In genomic region chr11:64027619-64028397, GRCh38 we compare ENCODE assay signal across 13 cellular contexts. TPM values are rescaled to one million over a fixed set of nuclear protein-coding genes. Genes with fewer than 3 reads are reported as not detected.
DNase-seq lines count a peak whose midpoint lies in the region; ATAC-seq and TF ChIP-seq lines count a peak whose summit lies in the region.
"Had no signal": no experiment of that assay in that cellular context is flagged by ENCODE, and none has a peak within 500 bp of the region (broad histone marks: within the 10 kb centered on the region; RNA-seq: fewer than 3 reads in every experiment).

No MANE protein-coding gene starts in this region.

- H3K4me1 ChIP-seq in neutrophil (ENCODE audit: control insufficient read depth in 1 of 2, insufficient read depth in 1 of 2, low read depth in 1 of 2, low read length in 1 of 2) (peaks cover 10 to 15% of the 10 kb centered on the region in 2 experiments), SK-N-SH (ENCODE audit: control insufficient read depth in 1 of 2, insufficient read depth in 2 of 2, low read depth in 1 of 2, low read length in 1 of 2) (peaks cover 0 to 20% of the 10 kb centered on the region in 2 experiments; a peak in 1 of 4 replicates)

- H3K27me3 ChIP-seq in neutrophil (peaks cover 12% of the 10 kb centered on the region), SK-N-SH (ENCODE audit: insufficient read depth) (no peaks in the 10 kb centered on the region)
- H3K27me3 ChIP-seq: brain microvascular endothelial cell, thyroid gland had no signal

- no peaks in the 10 kb centered on the region for H3K36me3 ChIP-seq in neutrophil
- no peaks in the 10 kb centered on the region for H3K36me3 ChIP-seq in SK-N-SH (replicated peaks in 1 of 2; ENCODE audit: control insufficient read depth in 1 of 2, insufficient read depth in 2 of 2, low read length in 1 of 2)
- H3K36me3 ChIP-seq: brain microvascular endothelial cell, thyroid gland had no signal

- ATAC-seq in GM21723 (IDR thresholded peaks at IDR 0.05; ENCODE audit: unreplicated experiment): no peak
- ATAC-seq: Right ventricle myocardium inferior had no signal

- no peaks in the 10 kb centered on the region for H3K79me2 ChIP-seq in SK-N-SH (ENCODE audit: insufficient read depth)

- no peak overlapping the region for H3K4me2 ChIP-seq in SK-N-SH

- H3K4me3 ChIP-seq in NB4 (ENCODE audit: low read depth, low read length) (no peak overlapping the region), coronary artery (peak overlapping the region; percentile 43), neutrophil (ENCODE audit: low read depth in 1 of 2, low read length in 1 of 2) (no peak overlapping the region), SK-N-SH (ENCODE audit: low read depth in 2 of 2, low read length in 1 of 2) (no peak overlapping the region; a peak in 1 of 4 replicates)
- H3K4me3 ChIP-seq: thyroid gland had no signal

- no peaks in the 10 kb centered on the region for H3F3A ChIP-seq in SK-N-SH (replicated peaks; ENCODE audit: insufficient read depth)

- no peak for TF ChIP-seq CTCF in NB4 (IDR thresholded peaks at IDR 0.05; ENCODE audit: low read depth, low read length)
- no peak for TF ChIP-seq CTCF in coronary artery (IDR thresholded peaks at IDR 0.05)
- no peak for TF ChIP-seq CTCF in neutrophil (IDR thresholded peaks at IDR 0.05)
- no peak for TF ChIP-seq CTCF in SK-N-SH (IDR thresholded peaks at IDR 0.05)

- no peaks in the 10 kb centered on the region for H4K20me1 ChIP-seq in SK-N-SH (ENCODE audit: insufficient read depth)

- H3K9ac ChIP-seq in SK-N-SH: no peak overlapping the region

- H3K27ac ChIP-seq in coronary artery (no peak overlapping the region), neutrophil (peak overlapping the region; percentile 5), SK-N-SH (ENCODE audit: low read depth in 2 of 2, low read length in 1 of 2) (no peak overlapping the region)
- H3K27ac ChIP-seq: brain microvascular endothelial cell, C4-2B, thyroid gland had no signal

- in situ Hi-C loops in ACHN (cut with HindIII; ENCODE audit: low pct_ligation_motif_present, low pct_unique_long_range_greater_than_20kb, low sequenced_read_pairs): no loop called here

- no peaks in the 10 kb centered on the region for H3K9me2 ChIP-seq in SK-N-SH

- 82% methylated on average over 11 of the region's 20 CpGs for WGBS in SK-N-SH (ENCODE audit: low lambda C conversion rate)

- no peak for TF ChIP-seq POLR2A in NB4 (IDR thresholded peaks at IDR 0.05; ENCODE audit: extremely low read depth, insufficient read length)

- H3K9me3 ChIP-seq in neutrophil (no peaks in the 10 kb centered on the region), SK-N-SH (no peaks in the 10 kb centered on the region)
- H3K9me3 ChIP-seq: thyroid gland had no signal

- TF ChIP-seq EP300 in SK-N-SH (IDR thresholded peaks at IDR 0.05; ENCODE audit: borderline replicate concordance in 1 of 2, low read depth in 1 of 2, low read length in 1 of 2): no peak

- TF ChIP-seq RAD21 in SK-N-SH (IDR thresholded peaks at IDR 0.05; ENCODE audit: low read length): no peak

- peak; percentile 84 for DNase-seq in GF-D8 (lab: John Stamatoyannopoulos, UW)
- DNase-seq in NB4 (ENCODE audit: low read depth): peak; percentile 87
- DNase-seq in coronary artery (ENCODE audit: low spot score): no peak
- no peak for DNase-seq in SK-N-SH
- no peak for DNase-seq in ACHN
- DNase-seq: activated B cell treated with CpG ODN at 0.5 μM for 24 hours; brain microvascular endothelial cell; effector CD8-positive, alpha-beta T cell had no signal

- H2AFZ ChIP-seq in SK-N-SH (ENCODE audit: low read depth): no peak overlapping the region

- CTCF ChIA-PET in SK-N-SH (lab: Yijun Ruan, JAX): interaction anchor here (0.7 to 2.8 kb wide), 3 partner anchors 13 to 124 kb away, joined by 3 to 6 read pairs (median 4); no protein-coding TSS in a partner anchor

- POLR2A ChIA-PET in SK-N-SH (lab: Yijun Ruan, JAX): interaction anchor here (0.5 kb wide), 1 partner anchor 10 kb away, joined by 3 read pairs; no protein-coding TSS in a partner anchor

TF ChIP-seq in SK-N-SH, 30 proteins besides CTCF, POLR2A, EP300 and RAD21:
- TF ChIP-seq RCOR1 (IDR thresholded peaks at IDR 0.05; ENCODE audit: low read length) (no peak), RXRA (IDR thresholded peaks at IDR 0.05; ENCODE audit: borderline replicate concordance, low read depth) (no peak), FOSL2 (IDR thresholded peaks at IDR 0.05; ENCODE audit: borderline replicate concordance, low read depth) (no peak), EZH2phosphoT487 (IDR thresholded peaks at IDR 0.05; ENCODE audit: borderline replicate concordance, low read depth) (no peak), JUND (IDR thresholded peaks at IDR 0.05) (no peak), YY1 (IDR thresholded peaks at IDR 0.05; ENCODE audit: low read depth) (no peak), RFX5 (IDR thresholded peaks at IDR 0.05; ENCODE audit: low read length) (no peak), ZBTB33 (IDR thresholded peaks at IDR 0.05; ENCODE audit: borderline replicate concordance, low read depth) (no peak), GATA2 (CRISPR knock-in tag; IDR thresholded peaks at IDR 0.05) (no peak), PBX3 (IDR thresholded peaks at IDR 0.05) (no peak), MAX (IDR thresholded peaks at IDR 0.05; ENCODE audit: low read depth) (no peak), MEF2A (IDR thresholded peaks at IDR 0.05; ENCODE audit: borderline replicate concordance, low read depth) (no peak), POLR2AphosphoS5 (IDR thresholded peaks at IDR 0.05; ENCODE audit: low read depth, low read length) (no peak)
TF ChIP-seq in SK-N-SH: peak in this region for 0.

RNA-seq across cellular contexts. Expression of gene FLRT1, which starts 7.9 kb away (rescaled TPM):
- polyA plus RNA-seq in SK-N-SH (2012; rRNA removed): 0.03 TPM in 2 replicates
- polyA plus RNA-seq in SK-N-SH (2012; cell fraction: cytosol; rRNA removed): 0.05 and 0.06 TPM in 2 replicates
- polyA plus RNA-seq in SK-N-SH (2012; cell fraction: nucleus; rRNA removed): 0.06 and 0.07 TPM in 2 replicates

RNA-seq across cellular contexts. Expression of gene OTUB1, which starts 41.6 kb away (rescaled TPM):
- 183 and 195 TPM in 2 replicates for polyA plus RNA-seq in SK-N-SH (2012; rRNA removed)
- 76.2 and 109 TPM in 2 replicates for polyA plus RNA-seq in SK-N-SH (2012; cell fraction: cytosol; rRNA removed)
- polyA plus RNA-seq in SK-N-SH (2012; cell fraction: nucleus; rRNA removed): 446 and 520 TPM in 2 replicates

RNA-seq across cellular contexts. Expression of gene COX8A, which starts 53.4 kb away (rescaled TPM):
- 597 and 824 TPM in 2 replicates for polyA plus RNA-seq in SK-N-SH (2012; rRNA removed)
- polyA plus RNA-seq in SK-N-SH (2012; cell fraction: cytosol; rRNA removed): 313 and 507 TPM in 2 replicates
- polyA plus RNA-seq in SK-N-SH (2012; cell fraction: nucleus; rRNA removed): 180 and 321 TPM in 2 replicates

Comparison
In these comparisons a context has a peak if more than half of its experiments do, and no peak if none do; other contexts are left out.
1. DNase-seq: peak in GF-D8 (single experiment) and NB4 (single experiment); none in coronary artery (single experiment), SK-N-SH (single experiment) and ACHN (single experiment).